Comparison of ENCODE assay signal across 16 cellular contexts in the genomic region with DNA sequence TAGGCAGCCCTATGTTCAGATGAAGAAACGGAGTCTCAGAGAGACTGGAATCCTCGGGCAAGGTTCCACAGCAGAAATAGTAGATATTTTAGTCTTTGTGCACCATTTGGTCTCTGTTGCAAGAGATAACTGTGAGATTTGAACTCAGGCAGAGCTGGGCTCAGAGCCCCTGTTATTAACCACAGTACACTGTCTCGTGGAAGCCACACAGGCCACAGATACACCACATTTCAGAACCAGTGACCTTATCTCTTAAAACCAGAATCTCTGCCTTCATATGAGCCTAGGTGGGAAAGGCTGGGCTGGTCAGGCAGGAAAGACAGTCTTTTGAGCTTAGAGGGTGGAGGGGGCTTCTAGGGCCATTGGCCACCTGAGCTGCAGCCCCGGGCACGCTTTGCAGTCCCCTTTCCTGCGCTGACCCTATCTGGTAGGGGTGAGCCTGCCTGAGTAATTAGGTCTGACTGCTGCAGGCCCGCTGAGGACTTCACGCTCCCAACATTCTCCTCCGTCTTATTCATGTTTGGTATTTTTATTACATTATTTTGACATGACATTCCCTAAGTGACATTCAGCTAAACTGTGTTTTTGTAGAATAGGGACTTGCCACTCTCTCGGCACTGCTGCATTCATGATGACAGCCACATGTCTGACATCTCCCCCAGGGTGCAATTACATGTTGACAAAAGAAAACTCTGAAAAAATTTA.
"Had no signal": no experiment of that assay in that cellular context is flagged by ENCODE, and none has a peak within 500 bp of the region (broad histone marks: within the 10 kb centered on the region; RNA-seq: fewer than 3 reads in every experiment).

No MANE protein-coding gene starts in this region.

- H3K4me3 ChIP-seq: suprapubic skin had no signal

- H3K4me1 ChIP-seq: foreskin keratinocyte, suprapubic skin had no signal

- H3K27ac ChIP-seq: foreskin keratinocyte, suprapubic skin, WERI-Rb-1 had no signal

- H3K9me3 ChIP-seq: suprapubic skin had no signal

- H3K36me3 ChIP-seq: suprapubic skin, WERI-Rb-1 had no signal

- DNase-seq: activated CD4-positive, alpha-beta T cell treated with anti-CD3 and anti-CD28 coated beads for 1 hour; activated gamma-delta T cell; amniotic stem cell; effector memory CD8-positive, alpha-beta T cell; foreskin keratinocyte; kidney; right cardiac atrium; small intestine; stimulated activated CD4-positive, alpha-beta T cell treated with anti-CD3 and anti-CD28 coated beads, Interleukin-4, amount 100 ng/mL, for 1 hour; stimulated activated naive CD8-positive, alpha-beta T cell treated with anti-CD3 and anti-CD28 coated beads, Interleukin-15, amount 100 ng/mL, for 72 hours; T-cell; T-helper 9 cell; WERI-Rb-1 had no signal

- ATAC-seq: effector memory CD8-positive, alpha-beta T cell; foreskin keratinocyte; left lobe of liver; right cardiac atrium; SK-N-SH treated with all-trans-retinoic acid at 6 μM for 48 hours; stimulated activated naive CD8-positive, alpha-beta T cell treated with anti-CD3 and anti-CD28 coated beads, Interleukin-15, amount 100 ng/mL, for 72 hours; T-cell had no signal
